In genomic region chr16:3095869-3096268, GRCh38 we compare ENCODE assay signal across 9 cellular contexts. TPM values are rescaled to one million over a fixed set of nuclear protein-coding genes. Genes with fewer than 3 reads are reported as not detected.
DNase-seq lines count a peak whose midpoint lies in the region; ATAC-seq, FAIRE-seq and TF ChIP-seq lines count a peak whose summit lies in the region.
"Had no signal": no experiment of that assay in that cellular context is flagged by ENCODE, and none has a peak within 500 bp of the region (broad histone marks: within the 10 kb centered on the region; RNA-seq: fewer than 3 reads in every experiment).

No MANE protein-coding gene starts in this region.

- H2BK5ac ChIP-seq in H1 (ENCODE audit: low read depth, low read length) = peak overlapping the region; percentile 99

- DNase-seq in DMS 273 (lab: John Stamatoyannopoulos, UW; ENCODE audit: unreplicated experiment) (peak; percentile 61), DMS 273 treated with DMSO at 0.1 percent for 48 hours (lab: John Stamatoyannopoulos, UW) (no peak), T-helper 9 cell (peak; percentile 45), H1 (ENCODE audit: low read depth in 1 of 2, low spot score in 2 of 2) (no peak), NCI-H1105 treated with DMSO at 0.1 percent for 48 hours (lab: John Stamatoyannopoulos, UW) (no peak), breast epithelium (ENCODE audit: low spot score in 2 of 2) (no peak)
- peak; percentile 31 for DNase-seq in stimulated activated CD8-positive, alpha-beta memory T cell treated with anti-CD3 and anti-CD28 coated beads, Interleukin-12 subunit alpha, Interleukin-12 subunit beta, amount 100 ng/mL, for 4 hours (ENCODE audit: low read depth)

- H4K20me1 ChIP-seq in H1 (replicated peaks in 1 of 2; ENCODE audit: control insufficient read depth in 1 of 2, insufficient read depth in 2 of 2, low read length in 2 of 2) = peaks cover 0 to 10% of the 10 kb centered on the region in 2 experiments

- peak; percentile 55 for ATAC-seq in HG03039 (IDR thresholded peaks at IDR 0.05; ENCODE audit: unreplicated experiment)

- H3K23me2 ChIP-seq in H1 (ENCODE audit: low read depth, low read length) = peaks cover 20% of the 10 kb centered on the region

- no peak for TF ChIP-seq EP300 in H1 (IDR thresholded peaks at IDR 0.05; ENCODE audit: borderline replicate concordance in 1 of 2, low read depth in 2 of 2, low read length in 2 of 2)

- peak overlapping the region; percentile 56; the same call in 1 of the 2 replicates for H3K27ac ChIP-seq in H1 (ENCODE audit: low read depth, low read length)
- no peak overlapping the region for H3K27ac ChIP-seq in breast epithelium

- peaks cover 14 to 26% (median 16%) of the 10 kb centered on the region in 4 experiments for H3K36me3 ChIP-seq in H1 (ENCODE audit: control insufficient read depth in 2 of 4, insufficient read depth in 4 of 4, low read length in 3 of 4)
- no peaks in the 10 kb centered on the region for H3K36me3 ChIP-seq in breast epithelium

- no peak overlapping the region for H3K56ac ChIP-seq in H1 (replicated peaks; ENCODE audit: insufficient read length, low read depth, low read length)

- no peak overlapping the region for H4K91ac ChIP-seq in H1 (replicated peaks; ENCODE audit: insufficient read length, low read length)

- peak overlapping the region; percentile 82 to 94; a peak in 2 of 4 replicates for H3K4me2 ChIP-seq in H1 (ENCODE audit: insufficient read depth in 1 of 2, low read depth in 2 of 2, low read length in 2 of 2)

- TF ChIP-seq RAD21 in H1 (IDR thresholded peaks at IDR 0.05 in 1 of 2, conservative IDR thresholded peaks at IDR 0.05 in 1 of 2; ENCODE audit: low read depth in 2 of 2, low read length in 2 of 2) = peak; percentile 15 to 32; a peak in 3 of 4 replicates

- no peak overlapping the region for H4K5ac ChIP-seq in H1 (ENCODE audit: insufficient read length, low read depth, low read length)

- H3K18ac ChIP-seq in H1 (ENCODE audit: extremely low read depth, low read length) = no peak overlapping the region

- POLR2A ChIA-PET in H1 (lab: Charles Lee; ENCODE audit: partially characterized antibody) = interaction anchor here (0.9 to 15.4 kb wide), 11 partner anchors 7 to 141 kb away, joined by 3 to 169 read pairs (median 76); partner anchors contain the start of genes HCFC1R1, IL32, THOC6 and TNFRSF12A

- FAIRE-seq in H1 (lab: Jason Lieb, UNC) = no peak
- FAIRE-seq: A204.1 had no signal

- H3K4me1 ChIP-seq in H1 (replicated peaks in 1 of 4; ENCODE audit: control insufficient read depth in 3 of 4, insufficient read depth in 4 of 4, low read length in 3 of 4) (peaks cover 8 to 23% (median 12%) of the 10 kb centered on the region in 4 experiments), breast epithelium (no peaks in the 10 kb centered on the region)

- intact Hi-C loops in breast epithelium (cut with DNase I; ENCODE audit: low total_unique reads) = no loop called here

- H3K79me1 ChIP-seq in H1 (ENCODE audit: low read depth, low read length) = peaks cover 4% of the 10 kb centered on the region; the same call in 1 of the 2 replicates

- peak overlapping the region; percentile 72; the same call in 1 of the 2 replicates for H2BK20ac ChIP-seq in H1 (ENCODE audit: low read length)

- H4K8ac ChIP-seq in H1 (ENCODE audit: extremely low read depth, insufficient read depth, low read length) = no peak overlapping the region

- H3K27me3 ChIP-seq in H1 (replicated peaks in 1 of 4; ENCODE audit: control insufficient read depth in 3 of 4, extremely low read depth in 1 of 4, insufficient read depth in 3 of 4, low read length in 3 of 4) (no peaks in the 10 kb centered on the region), breast epithelium (peaks cover 0 to 13% of the 10 kb centered on the region in 2 donors)

- 89% methylated on average over 4 of the region's 4 CpGs; no CpG with 5 or more reads in 1 of the 2 experiments for WGBS in H1 (ENCODE audit: extremely low coverage in 1 of 2, insufficient coverage in 1 of 2, insufficient read length in 1 of 2, insufficient replicate concordance in 2 of 2, low coverage in 1 of 2, low lambda C conversion rate in 2 of 2, missing lambda C conversion rate in 1 of 2), 2 experiments

- H3K23ac ChIP-seq in H1 (ENCODE audit: insufficient read length) = no peak overlapping the region

- H2BK120ac ChIP-seq in H1 (replicated peaks; ENCODE audit: low read depth, low read length) = no peak overlapping the region

- no peak overlapping the region for H3K9ac ChIP-seq in H1 (replicated peaks in 1 of 4; ENCODE audit: extremely low read depth in 1 of 4, low read depth in 3 of 4, low read length in 3 of 4)

- no peak overlapping the region for H3K14ac ChIP-seq in H1 (ENCODE audit: insufficient read length)

- TF ChIP-seq POLR2A in H1 (IDR thresholded peaks at IDR 0.05; ENCODE audit: control extremely low read depth in 1 of 2, low read depth in 2 of 2, low read length in 2 of 2) = no peak; a peak in 1 of 3 replicates
- TF ChIP-seq POLR2A in breast epithelium (IDR thresholded peaks at IDR 0.05) = no peak

- H2AK5ac ChIP-seq in H1 (ENCODE audit: low read depth, low read length) = no peak overlapping the region

- H3K4me3 ChIP-seq in H1 (ENCODE audit: extremely low read depth in 1 of 4, insufficient read depth in 2 of 4, low read depth in 3 of 4, low read length in 4 of 4) = peak overlapping the region in 1 of 4 experiments; percentile 35; a peak in 1 of 8 replicates
- H3K4me3 ChIP-seq in breast epithelium = no peak overlapping the region

- peak overlapping the region; percentile 84; the same call in 1 of the 2 replicates for H2BK12ac ChIP-seq in H1 (ENCODE audit: low read depth, low read length)

- CTCF ChIA-PET in H1 (lab: Charles Lee; ENCODE audit: partially characterized antibody) = interaction anchor here (0.6 to 36.8 kb wide), 9 partner anchors 9 to 364 kb away, joined by 3 to 619 read pairs (median 13); partner anchors contain the start of genes IL32, ZNF205 and ZNF213

- H3K9me3 ChIP-seq in H1 (ENCODE audit: insufficient read depth in 2 of 2, low read depth in 1 of 2, low read length in 1 of 2) (no peaks in the 10 kb centered on the region), breast epithelium (no peaks in the 10 kb centered on the region)

- no peak overlapping the region for H2BK15ac ChIP-seq in H1 (ENCODE audit: low read length)

- TF ChIP-seq CTCF in H1 (IDR thresholded peaks at IDR 0.05; ENCODE audit: control extremely low read depth in 1 of 3, insufficient read depth in 1 of 3, low read depth in 1 of 3, low read length in 3 of 3) (peak; percentile 20 to 40 (median 26)), breast epithelium (IDR thresholded peaks at IDR 0.05) (no peak)

- no peak overlapping the region for H2AFZ ChIP-seq in H1 (ENCODE audit: low read length)

- peaks cover 11 to 72% of the 10 kb centered on the region in 2 experiments; a peak in 3 of 4 replicates for H3K79me2 ChIP-seq in H1 (ENCODE audit: control insufficient read depth in 1 of 2, insufficient read depth in 2 of 2, low read length in 2 of 2)

- no peak overlapping the region for H3K4ac ChIP-seq in H1 (replicated peaks; ENCODE audit: insufficient read length, low read depth, low read length)

RNA-seq across cellular contexts. Expression of gene ZSCAN10, which starts 3.2 kb away (rescaled TPM):
- 195 and 209 TPM in 2 replicates for total RNA-seq in H1 (2021; fragmentation: NEBNext Ultra II Directional; extraction: Animal tissue kit (Norgen Biotek cat#: 25700))
- polyA plus RNA-seq in H1 (2011; rRNA removed) = 314 and 488 TPM in 2 replicates
- 301 TPM for polyA plus RNA-seq in H1 (2011; cell fraction: cytosol; rRNA removed)
- polyA plus RNA-seq in H1 (2011; cell fraction: nucleus; rRNA removed) = 563 TPM
- 98.9 to 176 TPM (median 156 TPM) in 4 replicates for polyA plus RNA-seq in H1 (2012, experiment 1 of 2)
- 133 TPM for polyA plus RNA-seq in H1 (2012, experiment 2 of 2)
- 170 TPM for polyA plus RNA-seq in H1 (2013, experiment 1 of 2)
- 151 TPM for polyA plus RNA-seq in H1 (2013, experiment 2 of 2)
- 24.5 and 37.6 TPM in 2 replicates for polyA minus RNA-seq in H1 (2011; rRNA and poly(A)+ RNA removed)
- 133 TPM for polyA minus RNA-seq in H1 (2011; cell fraction: cytosol; rRNA and poly(A)+ RNA removed)
- polyA minus RNA-seq in H1 (2011; cell fraction: nucleus; rRNA and poly(A)+ RNA removed) = 97.3 TPM
- total RNA-seq in breast epithelium = not detected

RNA-seq across cellular contexts. Expression of gene ZNF205, which starts 16.5 kb away (rescaled TPM):
- total RNA-seq in H1 (2021; fragmentation: NEBNext Ultra II Directional; extraction: Animal tissue kit (Norgen Biotek cat#: 25700)) = 17.0 and 19.1 TPM in 2 replicates
- 19.9 and 28.5 TPM in 2 replicates for polyA plus RNA-seq in H1 (2011; rRNA removed)
- 26.2 TPM for polyA plus RNA-seq in H1 (2011; cell fraction: cytosol; rRNA removed)
- polyA plus RNA-seq in H1 (2011; cell fraction: nucleus; rRNA removed) = 23.3 TPM
- 10.8 to 18.0 TPM (median 16.3 TPM) in 4 replicates for polyA plus RNA-seq in H1 (2012, experiment 1 of 2)
- polyA plus RNA-seq in H1 (2012, experiment 2 of 2) = 13.8 TPM
- 9.9 TPM for polyA plus RNA-seq in H1 (2013, experiment 1 of 2)
- polyA plus RNA-seq in H1 (2013, experiment 2 of 2) = 10.4 TPM
- 4.6 and 7.3 TPM in 2 replicates for polyA minus RNA-seq in H1 (2011; rRNA and poly(A)+ RNA removed)
- 15.5 TPM for polyA minus RNA-seq in H1 (2011; cell fraction: cytosol; rRNA and poly(A)+ RNA removed)
- 9.2 TPM for polyA minus RNA-seq in H1 (2011; cell fraction: nucleus; rRNA and poly(A)+ RNA removed)
- 10 to 100 TPM; 12.5 to 18.9 (median 13.4) TPM for total RNA-seq in breast epithelium

RNA-seq across cellular contexts. Expression of gene IL32, which starts 30.4 kb away (rescaled TPM):
- total RNA-seq in H1 (2021; fragmentation: NEBNext Ultra II Directional; extraction: Animal tissue kit (Norgen Biotek cat#: 25700)) = 2.0 and 2.7 TPM in 2 replicates
- 4.3 and 5.0 TPM in 2 replicates for polyA plus RNA-seq in H1 (2011; rRNA removed)
- 2.4 TPM for polyA plus RNA-seq in H1 (2011; cell fraction: cytosol; rRNA removed)
- polyA plus RNA-seq in H1 (2011; cell fraction: nucleus; rRNA removed) = 4.7 TPM
- polyA plus RNA-seq in H1 (2012, experiment 1 of 2) = 2.9 to 4.2 TPM (median 4.0 TPM) in 4 replicates
- 4.1 TPM for polyA plus RNA-seq in H1 (2012, experiment 2 of 2)
- polyA plus RNA-seq in H1 (2013, experiment 1 of 2) = 2.1 TPM
- polyA plus RNA-seq in H1 (2013, experiment 2 of 2) = 2.3 TPM
- 0.68 and 1.4 TPM in 2 replicates for polyA minus RNA-seq in H1 (2011; rRNA and poly(A)+ RNA removed)
- polyA minus RNA-seq in H1 (2011; cell fraction: cytosol; rRNA and poly(A)+ RNA removed) = 2.8 TPM
- polyA minus RNA-seq in H1 (2011; cell fraction: nucleus; rRNA and poly(A)+ RNA removed) = 4.4 TPM
- 10 to 100 TPM in 2 of 3 donors, 1 to 10 TPM in 1; 9.1 to 17.0 (median 12.0) TPM for total RNA-seq in breast epithelium

RNA-seq across cellular contexts. Expression of gene ZNF213, which starts 39.0 kb away (rescaled TPM):
- total RNA-seq in H1 (2021; fragmentation: NEBNext Ultra II Directional; extraction: Animal tissue kit (Norgen Biotek cat#: 25700)) = 6.9 and 7.3 TPM in 2 replicates
- polyA plus RNA-seq in H1 (2011; rRNA removed) = 1.6 and 3.8 TPM in 2 replicates
- polyA plus RNA-seq in H1 (2011; cell fraction: cytosol; rRNA removed) = 1.6 TPM
- 3.9 TPM for polyA plus RNA-seq in H1 (2011; cell fraction: nucleus; rRNA removed)
- polyA plus RNA-seq in H1 (2012, experiment 1 of 2) = 6.0 to 8.4 TPM (median 8.4 TPM) in 4 replicates
- polyA plus RNA-seq in H1 (2012, experiment 2 of 2) = 7.1 TPM
- 6.2 TPM for polyA plus RNA-seq in H1 (2013, experiment 1 of 2)
- 6.1 TPM for polyA plus RNA-seq in H1 (2013, experiment 2 of 2)
- 1.2 and 1.4 TPM in 2 replicates for polyA minus RNA-seq in H1 (2011; rRNA and poly(A)+ RNA removed)
- polyA minus RNA-seq in H1 (2011; cell fraction: cytosol; rRNA and poly(A)+ RNA removed) = 4.2 TPM
- polyA minus RNA-seq in H1 (2011; cell fraction: nucleus; rRNA and poly(A)+ RNA removed) = 3.9 TPM
- total RNA-seq in breast epithelium = 1 to 10 TPM; 4.0 to 5.6 (median 5.6) TPM

RNA-seq across cellular contexts. Expression of gene MMP25, which starts 49.5 kb away (rescaled TPM):
- 23.9 and 26.7 TPM in 2 replicates for total RNA-seq in H1 (2021; fragmentation: NEBNext Ultra II Directional; extraction: Animal tissue kit (Norgen Biotek cat#: 25700))
- 7.7 and 14.8 TPM in 2 replicates for polyA plus RNA-seq in H1 (2011; rRNA removed)
- polyA plus RNA-seq in H1 (2011; cell fraction: cytosol; rRNA removed) = 6.4 TPM
- 21.4 TPM for polyA plus RNA-seq in H1 (2011; cell fraction: nucleus; rRNA removed)
- polyA plus RNA-seq in H1 (2012, experiment 1 of 2) = 15.9 to 29.8 TPM (median 25.6 TPM) in 4 replicates
- 20.7 TPM for polyA plus RNA-seq in H1 (2012, experiment 2 of 2)
- polyA plus RNA-seq in H1 (2013, experiment 1 of 2) = 37.9 TPM
- polyA plus RNA-seq in H1 (2013, experiment 2 of 2) = 36.0 TPM
- 2.7 and 3.3 TPM in 2 replicates for polyA minus RNA-seq in H1 (2011; rRNA and poly(A)+ RNA removed)
- polyA minus RNA-seq in H1 (2011; cell fraction: cytosol; rRNA and poly(A)+ RNA removed) = 11.2 TPM
- 6.4 TPM for polyA minus RNA-seq in H1 (2011; cell fraction: nucleus; rRNA and poly(A)+ RNA removed)
- total RNA-seq in breast epithelium = 1 to 10 TPM in 1 of 3 donors, under 1 TPM in 2; 0.59 to 1.1 (median 0.98) TPM

Comparison
In these comparisons a context has a peak if more than half of its experiments do, and no peak if none do; other contexts are left out.
1. DNase-seq: peak in DMS 273 (single experiment), T-helper 9 cell (single experiment) and stimulated activated CD8-positive, alpha-beta memory T cell treated with anti-CD3 and anti-CD28 coated beads, Interleukin-12 subunit alpha, Interleukin-12 subunit beta, amount 100 ng/mL, for 4 hours (single experiment); none in DMS 273 treated with DMSO at 0.1 percent for 48 hours (single experiment), H1 (0 of 2), NCI-H1105 treated with DMSO at 0.1 percent for 48 hours (single experiment) and breast epithelium (0 of 2).
2. CTCF ChIP-seq: peak in H1 (3 of 3); none in breast epithelium (0 of 3).
3. RNA of gene ZSCAN10, which starts 3.2 kb away (total RNA-seq): 195 to 209 TPM in H1; not detected in breast epithelium; every median in the first group is over 100 times any median in the second.